In genomic region chr7:7110706-7111105, GRCh38 we compare ENCODE assay signal across 18 cellular contexts.
DNase-seq lines count a peak whose midpoint lies in the region; TF ChIP-seq lines count a peak whose summit lies in the region.
"Had no signal": no experiment of that assay in that cellular context is flagged by ENCODE, and none has a peak within 500 bp of the region (broad histone marks: within the 10 kb centered on the region; RNA-seq: fewer than 3 reads in every experiment).

No MANE protein-coding gene starts in this region.

- H3K36me3 ChIP-seq in ACC112 (ENCODE audit: insufficient read depth, low read length) (no peaks in the 10 kb centered on the region), KMS-11 (ENCODE audit: insufficient read depth) (no peaks in the 10 kb centered on the region)
- H3K36me3 ChIP-seq: BLaER1 had no signal

- no peak for TF ChIP-seq CTCF in KMS-11 (conservative IDR thresholded peaks at IDR 0.05; ENCODE audit: low read depth, low read length)

- no peak overlapping the region for H3K9ac ChIP-seq in KMS-11
- H3K9ac ChIP-seq: BLaER1, GM23248 had no signal

- no peaks in the 10 kb centered on the region for H4K20me1 ChIP-seq in KMS-11 (ENCODE audit: insufficient read depth)
- H4K20me1 ChIP-seq: BLaER1 had no signal

- H2AFZ ChIP-seq in ACC112 (ENCODE audit: low read length, unreplicated experiment) (peak overlapping the region; percentile 29), KMS-11 (ENCODE audit: low read depth) (0 out of 2 replicates have a peak overlapping the region, but pooled peaks have one; percentile 16)
- H2AFZ ChIP-seq: GM23248 had no signal

- H3K4me2 ChIP-seq in KMS-11, result peak overlapping the region; percentile 57; the same call in 1 of the 2 replicates
- H3K4me2 ChIP-seq: A549, BLaER1 had no signal

- no peaks in the 10 kb centered on the region for H3K27me3 ChIP-seq in ACC112 (ENCODE audit: insufficient read depth, low read length)
- no peaks in the 10 kb centered on the region for H3K27me3 ChIP-seq in KMS-11 (ENCODE audit: insufficient read depth, low read depth)
- H3K27me3 ChIP-seq: BLaER1 had no signal

- H3K4me3 ChIP-seq in ACC112 (ENCODE audit: low read depth, low read length) (no peak overlapping the region), KMS-11 (IDR thresholded peaks at IDR 0.05; ENCODE audit: insufficient read depth, low read depth, low read length) (no peak overlapping the region)
- H3K4me3 ChIP-seq: A549, BLaER1, GM23248 had no signal

- H3K27ac ChIP-seq in ACC112 (ENCODE audit: low read depth, low read length) (no peak overlapping the region), KMS-11 (no peak overlapping the region)
- H3K27ac ChIP-seq: 22Rv1, A549, BLaER1, GM23248 had no signal

- H3K4me1 ChIP-seq in ACC112 (ENCODE audit: control insufficient read depth, insufficient read depth, low read length, unreplicated experiment), result no peaks in the 10 kb centered on the region
- peaks cover 52% of the 10 kb centered on the region for H3K4me1 ChIP-seq in KMS-11 (ENCODE audit: low read depth, poor library complexity, severe bottlenecking)
- H3K4me1 ChIP-seq: BLaER1 had no signal

- DNase-seq in AG20443 (ENCODE audit: low spot score), result peak; percentile 36
- DNase-seq in fibroblast of gingiva (ENCODE audit: low read depth), result peak; percentile 35
- no peak for DNase-seq in DMS79 (lab: John Stamatoyannopoulos, UW)
- DNase-seq in T-helper 1 cell, result no peak
- DNase-seq in COR-L47 (lab: John Stamatoyannopoulos, UW), result no peak
- no peak for DNase-seq in central memory CD4-positive, alpha-beta T cell
- DNase-seq: Calu3; CD4-positive, alpha-beta memory T cell; DND-41; EL; GM23248; HFFc6; KBM-7 had no signal

- no peaks in the 10 kb centered on the region for H3K79me2 ChIP-seq in ACC112 (ENCODE audit: control insufficient read depth, insufficient read depth, low read length, unreplicated experiment)
- H3K79me2 ChIP-seq in KMS-11 (ENCODE audit: insufficient read depth, low read depth), result no peaks in the 10 kb centered on the region

Comparison
In these comparisons a context has a peak if more than half of its experiments do, and no peak if none do; other contexts are left out.
1. DNase-seq: peak in AG20443 (single experiment) and fibroblast of gingiva (single experiment); none in DMS79 (single experiment), T-helper 1 cell (0 of 5), COR-L47 (single experiment) and central memory CD4-positive, alpha-beta T cell (single experiment).